Comparison of ENCODE assay signal across 2 cellular contexts in genomic region chr3:171356251-171356650, GRCh38.
TF ChIP-seq lines count a peak whose summit lies in the region.

No MANE protein-coding gene starts in this region.

TF ChIP-seq in SK-N-SH, 30 proteins besides CTCF, POLR2A, EP300 and RAD21 (continued from another document):
- no peak for TF ChIP-seq REST (IDR thresholded peaks at IDR 0.05; ENCODE audit: low read depth, low read length)
- 0 out of 2 replicates have a peak, but pooled peaks have one; percentile 17 for TF ChIP-seq FOSL2 (IDR thresholded peaks at IDR 0.05; ENCODE audit: borderline replicate concordance, low read depth)
TF ChIP-seq in SK-N-SH: peak in this region for 1.

TF ChIP-seq in SK-N-SH treated with all-trans-retinoic acid at 6 μM for 48 hours, 23 proteins besides CTCF, POLR2A, EP300 and RAD21 (continued from another document):
- TF ChIP-seq, protein P1, sequence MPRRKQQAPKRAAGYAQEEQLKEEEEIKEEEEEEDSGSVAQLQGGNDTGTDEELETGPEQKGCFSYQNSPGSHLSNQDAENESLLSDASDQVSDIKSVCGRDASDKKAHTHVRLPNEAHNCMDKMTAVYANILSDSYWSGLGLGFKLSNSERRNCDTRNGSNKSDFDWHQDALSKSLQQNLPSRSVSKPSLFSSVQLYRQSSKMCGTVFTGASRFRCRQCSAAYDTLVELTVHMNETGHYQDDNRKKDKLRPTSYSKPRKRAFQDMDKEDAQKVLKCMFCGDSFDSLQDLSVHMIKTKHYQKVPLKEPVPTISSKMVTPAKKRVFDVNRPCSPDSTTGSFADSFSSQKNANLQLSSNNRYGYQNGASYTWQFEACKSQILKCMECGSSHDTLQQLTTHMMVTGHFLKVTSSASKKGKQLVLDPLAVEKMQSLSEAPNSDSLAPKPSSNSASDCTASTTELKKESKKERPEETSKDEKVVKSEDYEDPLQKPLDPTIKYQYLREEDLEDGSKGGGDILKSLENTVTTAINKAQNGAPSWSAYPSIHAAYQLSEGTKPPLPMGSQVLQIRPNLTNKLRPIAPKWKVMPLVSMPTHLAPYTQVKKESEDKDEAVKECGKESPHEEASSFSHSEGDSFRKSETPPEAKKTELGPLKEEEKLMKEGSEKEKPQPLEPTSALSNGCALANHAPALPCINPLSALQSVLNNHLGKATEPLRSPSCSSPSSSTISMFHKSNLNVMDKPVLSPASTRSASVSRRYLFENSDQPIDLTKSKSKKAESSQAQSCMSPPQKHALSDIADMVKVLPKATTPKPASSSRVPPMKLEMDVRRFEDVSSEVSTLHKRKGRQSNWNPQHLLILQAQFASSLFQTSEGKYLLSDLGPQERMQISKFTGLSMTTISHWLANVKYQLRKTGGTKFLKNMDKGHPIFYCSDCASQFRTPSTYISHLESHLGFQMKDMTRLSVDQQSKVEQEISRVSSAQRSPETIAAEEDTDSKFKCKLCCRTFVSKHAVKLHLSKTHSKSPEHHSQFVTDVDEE (CRISPR knock-in tag; IDR thresholded peaks at IDR 0.05), result no peak
- TF ChIP-seq ZNF8 (CRISPR knock-in tag; IDR thresholded peaks at IDR 0.05) (no peak), ZNF70 (CRISPR knock-in tag; IDR thresholded peaks at IDR 0.05) (no peak), TOX (CRISPR knock-in tag; IDR thresholded peaks at IDR 0.05; ENCODE audit: borderline replicate concordance) (no peak), CSRNP3 (CRISPR knock-in tag; IDR thresholded peaks at IDR 0.05) (no peak), BACH2 (CRISPR knock-in tag; IDR thresholded peaks at IDR 0.05; ENCODE audit: borderline replicate concordance) (no peak), CREB5 (CRISPR knock-in tag; IDR thresholded peaks at IDR 0.05; ENCODE audit: low read depth) (no peak), ZFP3 (CRISPR knock-in tag; IDR thresholded peaks at IDR 0.05) (no peak), CSDC2 (CRISPR knock-in tag; IDR thresholded peaks at IDR 0.05) (no peak), ISL1 (CRISPR knock-in tag; IDR thresholded peaks at IDR 0.05) (no peak), ZNF565 (CRISPR knock-in tag; conservative IDR thresholded peaks at IDR 0.05; ENCODE audit: low read depth) (no peak), ZFP30 (CRISPR knock-in tag; IDR thresholded peaks at IDR 0.05) (no peak), RARB (CRISPR knock-in tag; IDR thresholded peaks at IDR 0.05) (no peak)
- TF ChIP-seq, protein P2, sequence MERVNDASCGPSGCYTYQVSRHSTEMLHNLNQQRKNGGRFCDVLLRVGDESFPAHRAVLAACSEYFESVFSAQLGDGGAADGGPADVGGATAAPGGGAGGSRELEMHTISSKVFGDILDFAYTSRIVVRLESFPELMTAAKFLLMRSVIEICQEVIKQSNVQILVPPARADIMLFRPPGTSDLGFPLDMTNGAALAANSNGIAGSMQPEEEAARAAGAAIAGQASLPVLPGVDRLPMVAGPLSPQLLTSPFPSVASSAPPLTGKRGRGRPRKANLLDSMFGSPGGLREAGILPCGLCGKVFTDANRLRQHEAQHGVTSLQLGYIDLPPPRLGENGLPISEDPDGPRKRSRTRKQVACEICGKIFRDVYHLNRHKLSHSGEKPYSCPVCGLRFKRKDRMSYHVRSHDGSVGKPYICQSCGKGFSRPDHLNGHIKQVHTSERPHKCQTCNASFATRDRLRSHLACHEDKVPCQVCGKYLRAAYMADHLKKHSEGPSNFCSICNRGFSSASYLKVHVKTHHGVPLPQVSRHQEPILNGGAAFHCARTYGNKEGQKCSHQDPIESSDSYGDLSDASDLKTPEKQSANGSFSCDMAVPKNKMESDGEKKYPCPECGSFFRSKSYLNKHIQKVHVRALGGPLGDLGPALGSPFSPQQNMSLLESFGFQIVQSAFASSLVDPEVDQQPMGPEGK (CRISPR knock-in tag; IDR thresholded peaks at IDR 0.05; ENCODE audit: borderline replicate concordance), result no peak
